ENCODE assay signal across 1 cellular context in the genomic region with DNA sequence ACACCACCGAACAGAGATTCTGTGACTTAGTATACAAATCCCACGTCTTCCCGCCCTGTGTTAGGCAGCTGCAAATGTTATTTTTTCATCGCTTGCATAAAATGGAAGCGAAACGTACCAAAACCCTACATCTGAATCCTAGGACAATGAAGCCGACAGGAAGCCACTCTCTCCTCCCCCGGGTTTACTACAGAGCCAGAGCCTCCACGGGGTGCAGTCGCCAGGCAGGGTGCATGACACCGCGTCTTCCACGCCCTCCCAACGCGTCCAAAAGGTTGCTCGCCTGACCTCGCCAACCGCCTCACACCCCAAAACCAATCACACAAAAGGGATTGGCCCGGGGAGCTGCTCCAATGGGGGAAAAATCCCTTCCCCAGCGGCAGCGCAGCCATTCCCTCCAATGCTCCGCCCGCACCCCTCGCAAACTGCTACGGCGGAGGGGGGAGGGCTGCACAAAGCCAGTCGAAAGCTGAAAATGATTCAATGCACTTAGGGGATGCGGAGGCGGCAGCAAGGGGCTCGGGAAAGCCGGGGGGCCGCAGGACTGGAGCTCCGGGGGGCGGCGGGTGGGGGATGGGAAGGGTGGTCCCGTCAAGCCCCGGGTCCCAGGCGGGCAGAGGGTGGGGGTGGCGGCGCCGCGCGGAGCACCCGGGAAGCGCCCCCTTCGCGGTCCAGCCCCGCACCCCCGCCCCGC.
TF ChIP-seq lines count a peak whose summit lies in the region.

No MANE protein-coding gene starts in this region.

TF ChIP-seq in K562, 482 proteins besides CTCF, POLR2A, EP300 and RAD21 (continued from another document and continues in another):
- TF ChIP-seq, protein P1, sequence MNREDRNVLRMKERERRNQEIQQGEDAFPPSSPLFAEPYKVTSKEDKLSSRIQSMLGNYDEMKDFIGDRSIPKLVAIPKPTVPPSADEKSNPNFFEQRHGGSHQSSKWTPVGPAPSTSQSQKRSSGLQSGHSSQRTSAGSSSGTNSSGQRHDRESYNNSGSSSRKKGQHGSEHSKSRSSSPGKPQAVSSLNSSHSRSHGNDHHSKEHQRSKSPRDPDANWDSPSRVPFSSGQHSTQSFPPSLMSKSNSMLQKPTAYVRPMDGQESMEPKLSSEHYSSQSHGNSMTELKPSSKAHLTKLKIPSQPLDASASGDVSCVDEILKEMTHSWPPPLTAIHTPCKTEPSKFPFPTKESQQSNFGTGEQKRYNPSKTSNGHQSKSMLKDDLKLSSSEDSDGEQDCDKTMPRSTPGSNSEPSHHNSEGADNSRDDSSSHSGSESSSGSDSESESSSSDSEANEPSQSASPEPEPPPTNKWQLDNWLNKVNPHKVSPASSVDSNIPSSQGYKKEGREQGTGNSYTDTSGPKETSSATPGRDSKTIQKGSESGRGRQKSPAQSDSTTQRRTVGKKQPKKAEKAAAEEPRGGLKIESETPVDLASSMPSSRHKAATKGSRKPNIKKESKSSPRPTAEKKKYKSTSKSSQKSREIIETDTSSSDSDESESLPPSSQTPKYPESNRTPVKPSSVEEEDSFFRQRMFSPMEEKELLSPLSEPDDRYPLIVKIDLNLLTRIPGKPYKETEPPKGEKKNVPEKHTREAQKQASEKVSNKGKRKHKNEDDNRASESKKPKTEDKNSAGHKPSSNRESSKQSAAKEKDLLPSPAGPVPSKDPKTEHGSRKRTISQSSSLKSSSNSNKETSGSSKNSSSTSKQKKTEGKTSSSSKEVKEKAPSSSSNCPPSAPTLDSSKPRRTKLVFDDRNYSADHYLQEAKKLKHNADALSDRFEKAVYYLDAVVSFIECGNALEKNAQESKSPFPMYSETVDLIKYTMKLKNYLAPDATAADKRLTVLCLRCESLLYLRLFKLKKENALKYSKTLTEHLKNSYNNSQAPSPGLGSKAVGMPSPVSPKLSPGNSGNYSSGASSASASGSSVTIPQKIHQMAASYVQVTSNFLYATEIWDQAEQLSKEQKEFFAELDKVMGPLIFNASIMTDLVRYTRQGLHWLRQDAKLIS (CRISPR knock-in tag; IDR thresholded peaks at IDR 0.05), result no peak
- TF ChIP-seq C11orf30 (IDR thresholded peaks at IDR 0.05; ENCODE audit: low read depth), result peak; percentile 37; the same call in 1 of the 2 replicates
- TF ChIP-seq, protein P2, sequence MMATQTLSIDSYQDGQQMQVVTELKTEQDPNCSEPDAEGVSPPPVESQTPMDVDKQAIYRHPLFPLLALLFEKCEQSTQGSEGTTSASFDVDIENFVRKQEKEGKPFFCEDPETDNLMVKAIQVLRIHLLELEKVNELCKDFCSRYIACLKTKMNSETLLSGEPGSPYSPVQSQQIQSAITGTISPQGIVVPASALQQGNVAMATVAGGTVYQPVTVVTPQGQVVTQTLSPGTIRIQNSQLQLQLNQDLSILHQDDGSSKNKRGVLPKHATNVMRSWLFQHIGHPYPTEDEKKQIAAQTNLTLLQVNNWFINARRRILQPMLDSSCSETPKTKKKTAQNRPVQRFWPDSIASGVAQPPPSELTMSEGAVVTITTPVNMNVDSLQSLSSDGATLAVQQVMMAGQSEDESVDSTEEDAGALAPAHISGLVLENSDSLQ (IDR thresholded peaks at IDR 0.05), result peak; percentile 34
- TF ChIP-seq SNIP1 (IDR thresholded peaks at IDR 0.05; ENCODE audit: low read depth), result no peak
- TF ChIP-seq MXI1 (IDR thresholded peaks at IDR 0.05; ENCODE audit: low read depth, low read length), result peak; percentile 42; the same call in 1 of the 2 replicates
- peak; percentile 30; the same call in 1 of the 2 replicates for TF ChIP-seq GATAD2B (IDR thresholded peaks at IDR 0.05; ENCODE audit: borderline replicate concordance)
- TF ChIP-seq SPI1 (IDR thresholded peaks at IDR 0.05; ENCODE audit: borderline replicate concordance, low read depth, low read length), result no peak
- 0 out of 2 replicates have a peak, but pooled peaks have one; percentile 16 for TF ChIP-seq GABPB1 (CRISPR knock-in tag; IDR thresholded peaks at IDR 0.05)
- peak; percentile 34; the same call in 1 of the 2 replicates for TF ChIP-seq CREB1 (IDR thresholded peaks at IDR 0.05)
- peak; percentile 45; the same call in 1 of the 2 replicates for TF ChIP-seq CREB1 (CRISPR knock-in tag; IDR thresholded peaks at IDR 0.05)
- TF ChIP-seq ZNF764 (CRISPR knock-in tag; IDR thresholded peaks at IDR 0.05; ENCODE audit: low read depth), result no peak
- TF ChIP-seq MAFG (tag; conservative IDR thresholded peaks at IDR 0.05), result 0 out of 2 replicates have a peak, but pooled peaks have one; percentile 5
- no peak for TF ChIP-seq HMG20A (CRISPR knock-in tag; conservative IDR thresholded peaks at IDR 0.05)
- TF ChIP-seq HOXB6 (CRISPR knock-in tag; IDR thresholded peaks at IDR 0.05; ENCODE audit: borderline replicate concordance), result no peak
- TF ChIP-seq, protein P3, sequence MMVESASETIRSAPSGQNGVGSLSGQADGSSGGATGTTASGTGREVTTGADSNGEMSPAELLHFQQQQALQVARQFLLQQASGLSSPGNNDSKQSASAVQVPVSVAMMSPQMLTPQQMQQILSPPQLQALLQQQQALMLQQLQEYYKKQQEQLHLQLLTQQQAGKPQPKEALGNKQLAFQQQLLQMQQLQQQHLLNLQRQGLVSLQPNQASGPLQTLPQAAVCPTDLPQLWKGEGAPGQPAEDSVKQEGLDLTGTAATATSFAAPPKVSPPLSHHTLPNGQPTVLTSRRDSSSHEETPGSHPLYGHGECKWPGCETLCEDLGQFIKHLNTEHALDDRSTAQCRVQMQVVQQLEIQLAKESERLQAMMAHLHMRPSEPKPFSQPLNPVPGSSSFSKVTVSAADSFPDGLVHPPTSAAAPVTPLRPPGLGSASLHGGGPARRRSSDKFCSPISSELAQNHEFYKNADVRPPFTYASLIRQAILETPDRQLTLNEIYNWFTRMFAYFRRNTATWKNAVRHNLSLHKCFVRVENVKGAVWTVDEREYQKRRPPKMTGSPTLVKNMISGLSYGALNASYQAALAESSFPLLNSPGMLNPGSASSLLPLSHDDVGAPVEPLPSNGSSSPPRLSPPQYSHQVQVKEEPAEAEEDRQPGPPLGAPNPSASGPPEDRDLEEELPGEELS (CRISPR knock-in tag; IDR thresholded peaks at IDR 0.05; ENCODE audit: borderline replicate concordance), result peak; percentile 61; the same call in 1 of the 2 replicates
- TF ChIP-seq BRD4 (IDR thresholded peaks at IDR 0.05), result no peak
- no peak for TF ChIP-seq L3MBTL2 (IDR thresholded peaks at IDR 0.05)
- no peak for TF ChIP-seq CBX2 (IDR thresholded peaks at IDR 0.05; ENCODE audit: insufficient read depth, low read length, poor library complexity, severe bottlenecking)
- TF ChIP-seq, protein P4, sequence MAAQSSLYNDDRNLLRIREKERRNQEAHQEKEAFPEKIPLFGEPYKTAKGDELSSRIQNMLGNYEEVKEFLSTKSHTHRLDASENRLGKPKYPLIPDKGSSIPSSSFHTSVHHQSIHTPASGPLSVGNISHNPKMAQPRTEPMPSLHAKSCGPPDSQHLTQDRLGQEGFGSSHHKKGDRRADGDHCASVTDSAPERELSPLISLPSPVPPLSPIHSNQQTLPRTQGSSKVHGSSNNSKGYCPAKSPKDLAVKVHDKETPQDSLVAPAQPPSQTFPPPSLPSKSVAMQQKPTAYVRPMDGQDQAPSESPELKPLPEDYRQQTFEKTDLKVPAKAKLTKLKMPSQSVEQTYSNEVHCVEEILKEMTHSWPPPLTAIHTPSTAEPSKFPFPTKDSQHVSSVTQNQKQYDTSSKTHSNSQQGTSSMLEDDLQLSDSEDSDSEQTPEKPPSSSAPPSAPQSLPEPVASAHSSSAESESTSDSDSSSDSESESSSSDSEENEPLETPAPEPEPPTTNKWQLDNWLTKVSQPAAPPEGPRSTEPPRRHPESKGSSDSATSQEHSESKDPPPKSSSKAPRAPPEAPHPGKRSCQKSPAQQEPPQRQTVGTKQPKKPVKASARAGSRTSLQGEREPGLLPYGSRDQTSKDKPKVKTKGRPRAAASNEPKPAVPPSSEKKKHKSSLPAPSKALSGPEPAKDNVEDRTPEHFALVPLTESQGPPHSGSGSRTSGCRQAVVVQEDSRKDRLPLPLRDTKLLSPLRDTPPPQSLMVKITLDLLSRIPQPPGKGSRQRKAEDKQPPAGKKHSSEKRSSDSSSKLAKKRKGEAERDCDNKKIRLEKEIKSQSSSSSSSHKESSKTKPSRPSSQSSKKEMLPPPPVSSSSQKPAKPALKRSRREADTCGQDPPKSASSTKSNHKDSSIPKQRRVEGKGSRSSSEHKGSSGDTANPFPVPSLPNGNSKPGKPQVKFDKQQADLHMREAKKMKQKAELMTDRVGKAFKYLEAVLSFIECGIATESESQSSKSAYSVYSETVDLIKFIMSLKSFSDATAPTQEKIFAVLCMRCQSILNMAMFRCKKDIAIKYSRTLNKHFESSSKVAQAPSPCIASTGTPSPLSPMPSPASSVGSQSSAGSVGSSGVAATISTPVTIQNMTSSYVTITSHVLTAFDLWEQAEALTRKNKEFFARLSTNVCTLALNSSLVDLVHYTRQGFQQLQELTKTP (IDR thresholded peaks at IDR 0.05; ENCODE audit: low read depth in 1 of 2, partially characterized antibody in 2 of 2), result no peak
- no peak for TF ChIP-seq MCM5 (IDR thresholded peaks at IDR 0.05; ENCODE audit: low read depth)
- TF ChIP-seq ZNF696 (CRISPR knock-in tag; conservative IDR thresholded peaks at IDR 0.05), result no peak
- TF ChIP-seq YY1 (IDR thresholded peaks at IDR 0.05; ENCODE audit: borderline replicate concordance in 1 of 3, control insufficient read depth in 1 of 3, extremely low read depth in 1 of 3, insufficient read depth in 3 of 3, insufficient read length in 1 of 3, insufficient replicate concordance in 2 of 3, low read depth in 1 of 3, low read length in 2 of 3), result peak in 2 of 3 experiments; percentile 77 to 86
- no peak for TF ChIP-seq RFX5 (IDR thresholded peaks at IDR 0.05; ENCODE audit: low read depth, low read length)
- TF ChIP-seq CHD4 (IDR thresholded peaks at IDR 0.05; ENCODE audit: insufficient read depth, insufficient replicate concordance, low read depth, low read length, poor library complexity, severe bottlenecking), result no peak
- TF ChIP-seq NRF1 (conservative IDR thresholded peaks at IDR 0.05 in 1 of 2, IDR thresholded peaks at IDR 0.05 in 1 of 2), result no peak
- TF ChIP-seq POLR2AphosphoS5 (IDR thresholded peaks at IDR 0.05; ENCODE audit: control insufficient read depth, insufficient read depth, low read depth, low read length), result peak; percentile 74
- TF ChIP-seq, protein P5, sequence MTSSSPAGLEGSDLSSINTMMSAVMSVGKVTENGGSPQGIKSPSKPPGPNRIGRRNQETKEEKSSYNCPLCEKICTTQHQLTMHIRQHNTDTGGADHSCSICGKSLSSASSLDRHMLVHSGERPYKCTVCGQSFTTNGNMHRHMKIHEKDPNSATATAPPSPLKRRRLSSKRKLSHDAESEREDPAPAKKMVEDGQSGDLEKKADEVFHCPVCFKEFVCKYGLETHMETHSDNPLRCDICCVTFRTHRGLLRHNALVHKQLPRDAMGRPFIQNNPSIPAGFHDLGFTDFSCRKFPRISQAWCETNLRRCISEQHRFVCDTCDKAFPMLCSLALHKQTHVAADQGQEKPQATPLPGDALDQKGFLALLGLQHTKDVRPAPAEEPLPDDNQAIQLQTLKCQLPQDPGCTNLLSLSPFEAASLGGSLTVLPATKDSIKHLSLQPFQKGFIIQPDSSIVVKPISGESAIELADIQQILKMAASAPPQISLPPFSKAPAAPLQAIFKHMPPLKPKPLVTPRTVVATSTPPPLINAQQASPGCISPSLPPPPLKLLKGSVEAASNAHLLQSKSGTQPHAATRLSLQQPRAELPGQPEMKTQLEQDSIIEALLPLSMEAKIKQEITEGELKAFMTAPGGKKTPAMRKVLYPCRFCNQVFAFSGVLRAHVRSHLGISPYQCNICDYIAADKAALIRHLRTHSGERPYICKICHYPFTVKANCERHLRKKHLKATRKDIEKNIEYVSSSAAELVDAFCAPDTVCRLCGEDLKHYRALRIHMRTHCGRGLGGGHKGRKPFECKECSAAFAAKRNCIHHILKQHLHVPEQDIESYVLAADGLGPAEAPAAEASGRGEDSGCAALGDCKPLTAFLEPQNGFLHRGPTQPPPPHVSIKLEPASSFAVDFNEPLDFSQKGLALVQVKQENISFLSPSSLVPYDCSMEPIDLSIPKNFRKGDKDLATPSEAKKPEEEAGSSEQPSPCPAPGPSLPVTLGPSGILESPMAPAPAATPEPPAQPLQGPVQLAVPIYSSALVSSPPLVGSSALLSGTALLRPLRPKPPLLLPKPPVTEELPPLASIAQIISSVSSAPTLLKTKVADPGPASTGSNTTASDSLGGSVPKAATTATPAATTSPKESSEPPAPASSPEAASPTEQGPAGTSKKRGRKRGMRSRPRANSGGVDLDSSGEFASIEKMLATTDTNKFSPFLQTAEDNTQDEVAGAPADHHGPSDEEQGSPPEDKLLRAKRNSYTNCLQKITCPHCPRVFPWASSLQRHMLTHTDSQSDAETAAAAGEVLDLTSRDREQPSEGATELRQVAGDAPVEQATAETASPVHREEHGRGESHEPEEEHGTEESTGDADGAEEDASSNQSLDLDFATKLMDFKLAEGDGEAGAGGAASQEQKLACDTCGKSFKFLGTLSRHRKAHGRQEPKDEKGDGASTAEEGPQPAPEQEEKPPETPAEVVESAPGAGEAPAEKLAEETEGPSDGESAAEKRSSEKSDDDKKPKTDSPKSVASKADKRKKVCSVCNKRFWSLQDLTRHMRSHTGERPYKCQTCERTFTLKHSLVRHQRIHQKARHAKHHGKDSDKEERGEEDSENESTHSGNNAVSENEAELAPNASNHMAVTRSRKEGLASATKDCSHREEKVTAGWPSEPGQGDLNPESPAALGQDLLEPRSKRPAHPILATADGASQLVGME (CRISPR knock-in tag; IDR thresholded peaks at IDR 0.05), result 0 out of 2 replicates have a peak, but pooled peaks have one; percentile 13
- TF ChIP-seq FOXK2 (conservative IDR thresholded peaks at IDR 0.05 in 1 of 2, IDR thresholded peaks at IDR 0.05 in 1 of 2; ENCODE audit: low read depth in 2 of 2), result peak in 1 of 2 experiments; percentile 35; a peak in 2 of 4 replicates
- TF ChIP-seq FOXJ3 (CRISPR knock-in tag; IDR thresholded peaks at IDR 0.05), result no peak
- TF ChIP-seq YBX1 (IDR thresholded peaks at IDR 0.05), result no peak
- TF ChIP-seq IFI16 (CRISPR knock-in tag; IDR thresholded peaks at IDR 0.05), result no peak
- TF ChIP-seq KAT2B (IDR thresholded peaks at IDR 0.05; ENCODE audit: low read depth, low read length), result no peak
- TF ChIP-seq TARDBP (IDR thresholded peaks at IDR 0.05), result no peak
- peak; percentile 17; the same call in 1 of the 2 replicates for TF ChIP-seq SOX6 (IDR thresholded peaks at IDR 0.05)
- TF ChIP-seq ZNF785 (CRISPR knock-in tag; IDR thresholded peaks at IDR 0.05), result no peak
- no peak for TF ChIP-seq FUS (optimal IDR thresholded peaks at IDR 0.05; ENCODE audit: low read depth, low read length)
- no peak for TF ChIP-seq CBX5 (IDR thresholded peaks at IDR 0.05; ENCODE audit: borderline replicate concordance, low read depth)
- TF ChIP-seq NFIC (IDR thresholded peaks at IDR 0.05), result no peak; the same call in 1 of the 2 replicates
- peak; percentile 80 for TF ChIP-seq CREM (IDR thresholded peaks at IDR 0.05; ENCODE audit: low read depth)
- TF ChIP-seq NFYB (IDR thresholded peaks at IDR 0.05; ENCODE audit: extremely low read depth, insufficient read length), result no peak
- TF ChIP-seq SMAD1 (IDR thresholded peaks at IDR 0.05; ENCODE audit: low read depth, low read length, partially characterized antibody), result no peak
